1 cellular context compared by ENCODE assay signal in genomic region chr3:142850395-142851023, GRCh38.
A peak's percentile ranks its signal among the peaks of the same experiment; 100 is the strongest.
TF ChIP-seq lines count a peak whose summit lies in the region.

No MANE protein-coding gene starts in this region.

TF ChIP-seq in HCT116, 20 proteins besides CTCF, POLR2A, EP300 and RAD21 (continued from another document):
- TF ChIP-seq CEBPB (IDR thresholded peaks at IDR 0.05; ENCODE audit: low read depth): peak; percentile 44; the same call in 1 of the 2 replicates
- TF ChIP-seq EGR1 (IDR thresholded peaks at IDR 0.05; ENCODE audit: low read depth): no peak
- TF ChIP-seq YY1 (IDR thresholded peaks at IDR 0.05; ENCODE audit: extremely low read depth, insufficient replicate concordance, low read depth, low read length): no peak
- TF ChIP-seq, protein P1, sequence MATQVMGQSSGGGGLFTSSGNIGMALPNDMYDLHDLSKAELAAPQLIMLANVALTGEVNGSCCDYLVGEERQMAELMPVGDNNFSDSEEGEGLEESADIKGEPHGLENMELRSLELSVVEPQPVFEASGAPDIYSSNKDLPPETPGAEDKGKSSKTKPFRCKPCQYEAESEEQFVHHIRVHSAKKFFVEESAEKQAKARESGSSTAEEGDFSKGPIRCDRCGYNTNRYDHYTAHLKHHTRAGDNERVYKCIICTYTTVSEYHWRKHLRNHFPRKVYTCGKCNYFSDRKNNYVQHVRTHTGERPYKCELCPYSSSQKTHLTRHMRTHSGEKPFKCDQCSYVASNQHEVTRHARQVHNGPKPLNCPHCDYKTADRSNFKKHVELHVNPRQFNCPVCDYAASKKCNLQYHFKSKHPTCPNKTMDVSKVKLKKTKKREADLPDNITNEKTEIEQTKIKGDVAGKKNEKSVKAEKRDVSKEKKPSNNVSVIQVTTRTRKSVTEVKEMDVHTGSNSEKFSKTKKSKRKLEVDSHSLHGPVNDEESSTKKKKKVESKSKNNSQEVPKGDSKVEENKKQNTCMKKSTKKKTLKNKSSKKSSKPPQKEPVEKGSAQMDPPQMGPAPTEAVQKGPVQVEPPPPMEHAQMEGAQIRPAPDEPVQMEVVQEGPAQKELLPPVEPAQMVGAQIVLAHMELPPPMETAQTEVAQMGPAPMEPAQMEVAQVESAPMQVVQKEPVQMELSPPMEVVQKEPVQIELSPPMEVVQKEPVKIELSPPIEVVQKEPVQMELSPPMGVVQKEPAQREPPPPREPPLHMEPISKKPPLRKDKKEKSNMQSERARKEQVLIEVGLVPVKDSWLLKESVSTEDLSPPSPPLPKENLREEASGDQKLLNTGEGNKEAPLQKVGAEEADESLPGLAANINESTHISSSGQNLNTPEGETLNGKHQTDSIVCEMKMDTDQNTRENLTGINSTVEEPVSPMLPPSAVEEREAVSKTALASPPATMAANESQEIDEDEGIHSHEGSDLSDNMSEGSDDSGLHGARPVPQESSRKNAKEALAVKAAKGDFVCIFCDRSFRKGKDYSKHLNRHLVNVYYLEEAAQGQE (IDR thresholded peaks at IDR 0.05; ENCODE audit: low read depth): no peak
- TF ChIP-seq POLR2AphosphoS5 (IDR thresholded peaks at IDR 0.05; ENCODE audit: low read depth, low read length): no peak
- TF ChIP-seq MAX (IDR thresholded peaks at IDR 0.05): no peak
